ENCODE assay signal across 21 cellular contexts in the genomic region with DNA sequence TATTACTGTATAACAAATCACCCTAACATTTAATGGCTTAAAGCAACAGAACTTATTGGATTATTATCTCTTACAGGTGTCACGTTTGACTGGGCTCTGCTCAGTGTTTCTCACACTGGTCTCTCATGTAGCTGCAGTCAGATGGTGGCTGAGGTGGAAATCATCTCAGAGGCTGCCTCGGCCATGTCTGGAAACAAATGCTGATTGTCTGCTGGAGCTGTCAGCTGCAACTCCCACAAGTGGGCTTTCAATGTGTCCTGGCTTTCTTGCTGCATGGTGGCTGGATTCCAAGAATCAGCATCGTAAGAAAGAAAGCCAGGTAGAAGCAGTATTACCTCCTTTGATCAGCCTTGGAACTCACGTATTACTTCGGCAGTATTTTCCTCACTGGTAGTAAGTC.
DNase-seq lines count a peak whose midpoint lies in the region; ATAC-seq and TF ChIP-seq lines count a peak whose summit lies in the region.
"Had no signal": no experiment of that assay in that cellular context is flagged by ENCODE, and none has a peak within 500 bp of the region (broad histone marks: within the 10 kb centered on the region; RNA-seq: fewer than 3 reads in every experiment).

No MANE protein-coding gene starts in this region.

- ATAC-seq in HG03469 (IDR thresholded peaks at IDR 0.05; ENCODE audit: unreplicated experiment): no peak
- no peak for ATAC-seq in GM21447 (IDR thresholded peaks at IDR 0.05; ENCODE audit: unreplicated experiment)
- ATAC-seq in mucosa of descending colon: no peak
- ATAC-seq: CD8-positive, alpha-beta T cell; GM12878; GM23338; HCT116 had no signal

- no peak for TF ChIP-seq POLR2A in testis (IDR thresholded peaks at IDR 0.05)

- no peaks in the 10 kb centered on the region for H3K9me3 ChIP-seq in testis
- H3K9me3 ChIP-seq in mucosa of descending colon: no peaks in the 10 kb centered on the region

- H3K4me3 ChIP-seq in testis: no peak overlapping the region
- no peak overlapping the region for H3K4me3 ChIP-seq in mucosa of descending colon
- H3K4me3 ChIP-seq: BLaER1 treated with 17β-estradiol and CSF1 and Interleukin-3, amounts not matched to agents 10 nM and 100 nM; GM12878; GM23338 had no signal

- no peak overlapping the region for H3K27ac ChIP-seq in testis
- H3K27ac ChIP-seq: BLaER1 treated with 17β-estradiol and CSF1 and Interleukin-3, amounts not matched to agents 10 nM and 100 nM had no signal

- H3K27me3 ChIP-seq in testis: no peaks in the 10 kb centered on the region

- H3K4me1 ChIP-seq in testis (no peaks in the 10 kb centered on the region), mucosa of descending colon (ENCODE audit: low read depth) (no peaks in the 10 kb centered on the region)
- H3K4me1 ChIP-seq: BLaER1 treated with 17β-estradiol and CSF1 and Interleukin-3, amounts not matched to agents 10 nM and 100 nM had no signal

- no peaks in the 10 kb centered on the region for H3K36me3 ChIP-seq in testis (ENCODE audit: low read depth, missing control alignments)
- H3K36me3 ChIP-seq in mucosa of descending colon (ENCODE audit: low read depth): no peaks in the 10 kb centered on the region
- H3K36me3 ChIP-seq: BLaER1 treated with 17β-estradiol and CSF1 and Interleukin-3, amounts not matched to agents 10 nM and 100 nM had no signal

- DNase-seq in COLO829 (ENCODE audit: low spot score): peak; percentile 3
- DNase-seq in head of caudate nucleus: peak in 30 of 42 donors; percentile 4 to 58 (median 21)
- peak; percentile 67 for DNase-seq in pons (ENCODE audit: low spot score)
- DNase-seq in testis: peak; percentile 16
- DNase-seq in mucosa of descending colon: no peak
- DNase-seq: 8988T; CD8-positive, alpha-beta T cell; COR-L47; DMS 273 treated with DMSO at 0.1 percent for 48 hours; DMS53; DND-41; EL; H7; HFFc6; IMR-90 had no signal

- TF ChIP-seq CTCF in testis (IDR thresholded peaks at IDR 0.05) (no peak), mucosa of descending colon (IDR thresholded peaks at IDR 0.05) (no peak)

- 42 to 56% methylated on average over 2 to 5 of the region's 5 CpGs for WGBS in testis, 2 donors

- intact Hi-C loops in head of caudate nucleus (cut with DNase I): no loop called here
- intact Hi-C loops in testis (cut with DNase I; ENCODE audit: low total_unique reads): no loop called here
- intact Hi-C loops in mucosa of descending colon (cut with DNase I, micrococcal nuclease): no loop called here

Comparison
In these comparisons a context has a peak if more than half of its experiments do, and no peak if none do; other contexts are left out.
1. DNase-seq: peak in COLO829 (single experiment), head of caudate nucleus (30 of 42), pons (single experiment) and testis (single experiment); none in mucosa of descending colon (0 of 3).